In genomic region chr4:13654158-13654797, GRCh38 we compare ENCODE assay signal across 9 cellular contexts.
DNase-seq lines count a peak whose midpoint lies in the region; ATAC-seq lines count a peak whose summit lies in the region.
"Had no signal": no experiment of that assay in that cellular context is flagged by ENCODE, and none has a peak within 500 bp of the region (broad histone marks: within the 10 kb centered on the region; RNA-seq: fewer than 3 reads in every experiment).

No MANE protein-coding gene starts in this region.

- ATAC-seq in GM19328 (IDR thresholded peaks at IDR 0.05; ENCODE audit: unreplicated experiment) (peak; percentile 84), HG03442 (IDR thresholded peaks at IDR 0.05; ENCODE audit: unreplicated experiment) (peak; percentile 93)

- peaks cover 0 to 6% (median 4%) of the 10 kb centered on the region in 10 experiments; a peak in 8 of 20 replicates for H3K4me1 ChIP-seq in BLaER1 treated with 17β-estradiol and CSF1 and Interleukin-3, amounts not matched to agents 10 nM and 100 nM
- H3K4me1 ChIP-seq in effector memory CD4-positive, alpha-beta T cell (ENCODE audit: control insufficient read depth, insufficient read depth, low read length, poor library complexity, severe bottlenecking), result no peaks in the 10 kb centered on the region

- no peaks in the 10 kb centered on the region; a peak in 1 of 22 replicates for H3K9me3 ChIP-seq in BLaER1 treated with 17β-estradiol and CSF1 and Interleukin-3, amounts not matched to agents 10 nM and 100 nM (replicated peaks in 1 of 11)
- no peaks in the 10 kb centered on the region for H3K9me3 ChIP-seq in effector memory CD4-positive, alpha-beta T cell (ENCODE audit: control insufficient read depth, low read length)

- H3K27me3 ChIP-seq in BLaER1 treated with 17β-estradiol and CSF1 and Interleukin-3, amounts not matched to agents 10 nM and 100 nM, result no peaks in the 10 kb centered on the region
- H3K27me3 ChIP-seq in effector memory CD4-positive, alpha-beta T cell (replicated peaks; ENCODE audit: control insufficient read depth, insufficient read depth, low read length, poor library complexity, severe bottlenecking), result no peaks in the 10 kb centered on the region

- H3K4me2 ChIP-seq in BLaER1 treated with 17β-estradiol and CSF1 and Interleukin-3, amounts not matched to agents 10 nM and 100 nM, result peak overlapping the region; percentile 79 to 93 (median 86)

- no peaks in the 10 kb centered on the region for H3K36me3 ChIP-seq in BLaER1 treated with 17β-estradiol and CSF1 and Interleukin-3, amounts not matched to agents 10 nM and 100 nM
- no peaks in the 10 kb centered on the region for H3K36me3 ChIP-seq in effector memory CD4-positive, alpha-beta T cell (ENCODE audit: control insufficient read depth, insufficient read depth, low read length)

- peak overlapping the region; percentile 52 to 70 (median 58) for H3K4me3 ChIP-seq in BLaER1 treated with 17β-estradiol and CSF1 and Interleukin-3, amounts not matched to agents 10 nM and 100 nM
- peak overlapping the region; percentile 65 for H3K4me3 ChIP-seq in effector memory CD4-positive, alpha-beta T cell (ENCODE audit: insufficient read depth, low read depth, low read length, poor library complexity, severe bottlenecking)
- H3K4me3 ChIP-seq: SK-N-MC had no signal

- no peaks in the 10 kb centered on the region for H4K20me1 ChIP-seq in BLaER1 treated with 17β-estradiol and CSF1 and Interleukin-3, amounts not matched to agents 10 nM and 100 nM

- H3K27ac ChIP-seq in BLaER1 treated with 17β-estradiol and CSF1 and Interleukin-3, amounts not matched to agents 10 nM and 100 nM, result no peak overlapping the region
- H3K27ac ChIP-seq in effector memory CD4-positive, alpha-beta T cell (ENCODE audit: insufficient read depth, low read length, poor library complexity, severe bottlenecking), result no peak overlapping the region
- H3K27ac ChIP-seq: SK-N-MC had no signal

- peak; percentile 57 for DNase-seq in NCI-H774 (lab: John Stamatoyannopoulos, UW)
- peak; percentile 92 for DNase-seq in activated CD8-positive, alpha-beta memory T cell treated with anti-CD3 and anti-CD28 coated beads for 24 hours
- peak; percentile 38 to 53 (median 49) for DNase-seq in effector memory CD4-positive, alpha-beta T cell
- DNase-seq in medulla oblongata (ENCODE audit: extremely low spot score), result peak; percentile 89
- DNase-seq in stimulated activated CD4-positive, alpha-beta T cell treated with anti-CD3 and anti-CD28 coated beads, TNF-alpha, amount 100 ng/mL, for 48 hours (ENCODE audit: low read depth in 3 of 3), result peak; percentile 51 to 74 (median 58)

- H3K9ac ChIP-seq in BLaER1 treated with 17β-estradiol and CSF1 and Interleukin-3, amounts not matched to agents 10 nM and 100 nM, result peak overlapping the region in 4 of 11 experiments; percentile 6 to 56 (median 29); a peak in 4 of 22 replicates
